29 cellular contexts compared by ENCODE assay signal in the genomic region with DNA sequence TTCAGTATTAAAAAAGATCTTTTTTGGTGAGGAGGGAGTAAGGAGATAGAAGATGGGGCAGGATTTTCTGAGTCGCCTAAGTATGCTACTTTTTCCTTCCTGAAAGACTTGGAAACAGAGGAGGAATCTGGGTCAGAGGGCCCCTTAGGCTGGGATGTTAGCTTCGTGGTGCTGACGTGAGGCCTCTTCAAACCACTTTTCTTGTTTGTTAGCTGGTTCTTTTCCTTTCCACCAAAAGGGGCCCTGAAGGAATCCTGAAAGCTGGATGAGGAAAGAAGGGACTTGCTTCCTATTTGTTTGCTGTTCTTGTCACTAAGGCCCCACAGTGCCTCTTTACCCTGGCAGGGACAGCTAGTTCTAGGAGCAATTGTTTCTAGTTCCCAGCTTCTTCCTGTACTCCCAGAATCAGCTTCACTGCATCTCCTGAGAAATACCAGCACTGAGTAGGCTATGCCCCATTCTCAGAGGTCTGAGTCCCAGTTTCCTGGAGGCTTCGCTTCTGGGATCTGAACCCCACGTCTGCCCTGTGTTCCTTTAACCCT. TPM values are rescaled to one million over a fixed set of nuclear protein-coding genes. Genes with fewer than 3 reads are reported as not detected.
"Had no signal": no experiment of that assay in that cellular context is flagged by ENCODE, and none has a peak within 500 bp of the region (broad histone marks: within the 10 kb centered on the region; RNA-seq: fewer than 3 reads in every experiment).

No MANE protein-coding gene starts in this region.

- H3K27ac ChIP-seq: ascending aorta, epithelial cell of prostate, esophagus squamous epithelium, parathyroid adenoma, right lobe of liver, transverse colon, uterus had no signal

- DNase-seq: activated CD4-positive, alpha-beta memory T cell treated with anti-CD3 and anti-CD28 coated beads, Interleukin-2, amount 10 ng/mL, durations not matched to agents 7 days and 5 days; activated CD4-positive, alpha-beta T cell treated with anti-CD3 and anti-CD28 coated beads for 1 hour; activated CD4-positive, alpha-beta T cell treated with anti-CD3 and anti-CD28 coated beads, Interleukin-2, amount 10 ng/mL, durations not matched to agents 7 days and 5 days; activated CD8-positive, alpha-beta memory T cell treated with anti-CD3 and anti-CD28 coated beads, Interleukin-2, amount 50 U/mL, for 48 hours; activated gamma-delta T cell; activated naive CD4-positive, alpha-beta T cell treated with anti-CD3 and anti-CD28 coated beads, Interleukin-2, amount 10 ng/mL, durations not matched to agents 7 days and 5 days; activated naive CD8-positive, alpha-beta T cell treated with anti-CD3 and anti-CD28 coated beads, Interleukin-2, amount 10 ng/mL, durations not matched to agents 7 days and 5 days; activated T-cell treated with anti-CD3 and anti-CD28 coated beads, Interleukin-2, amount 50 U/mL, for 24 hours; central memory CD4-positive, alpha-beta T cell; esophagus squamous epithelium; glutamatergic neuron; islet precursor cell; left ventricle myocardium superior; naive B cell; nucleus accumbens; right lobe of liver; stimulated activated CD4-positive, alpha-beta T cell treated with anti-CD3 and anti-CD28 coated beads, Interleukin-2, amount 100 ng/mL, for 48 hours; stimulated activated naive CD4-positive, alpha-beta T cell treated with Interleukin-2 at 50 U/mL for 16 hours; T-helper 17 cell; T1000; transverse colon; uterus had no signal

- ATAC-seq: left ventricle myocardium superior, right lobe of liver, T-helper 17 cell, WTC11 had no signal

- H3K36me3 Mint-ChIP-seq: activated naive CD8-positive, alpha-beta T cell treated with anti-CD3 and anti-CD28 coated beads, Interleukin-2, amount 10 ng/mL, durations not matched to agents 7 days and 5 days; brain; naive B cell; WTC11 had no signal

- H3K79me2 ChIP-seq: parathyroid adenoma had no signal

- H3K4me3 Mint-ChIP-seq: activated CD4-positive, alpha-beta memory T cell treated with anti-CD3 and anti-CD28 coated beads, Interleukin-2, amount 10 ng/mL, durations not matched to agents 7 days and 5 days; activated CD4-positive, alpha-beta T cell treated with anti-CD3 and anti-CD28 coated beads, Interleukin-2, amount 10 ng/mL, durations not matched to agents 7 days and 5 days; activated naive CD4-positive, alpha-beta T cell treated with anti-CD3 and anti-CD28 coated beads, Interleukin-2, amount 10 ng/mL, durations not matched to agents 7 days and 5 days; activated naive CD8-positive, alpha-beta T cell treated with anti-CD3 and anti-CD28 coated beads, Interleukin-2, amount 10 ng/mL, durations not matched to agents 7 days and 5 days; activated T-cell treated with anti-CD3 and anti-CD28 coated beads, Interleukin-2, amount 50 U/mL, for 24 hours; dendritic cell treated with granulocyte-macrophage colony-stimulating factor and Interleukin-4, amounts not matched to agents 40 ng/mL and 50 ng/mL, for 4 days; T-helper 17 cell; WTC11 had no signal

- H3K9me3 Mint-ChIP-seq: activated CD4-positive, alpha-beta memory T cell treated with anti-CD3 and anti-CD28 coated beads, Interleukin-2, amount 10 ng/mL, durations not matched to agents 7 days and 5 days; activated CD4-positive, alpha-beta T cell treated with anti-CD3 and anti-CD28 coated beads, Interleukin-2, amount 10 ng/mL, durations not matched to agents 7 days and 5 days; activated naive CD4-positive, alpha-beta T cell treated with anti-CD3 and anti-CD28 coated beads, Interleukin-2, amount 10 ng/mL, durations not matched to agents 7 days and 5 days; activated naive CD8-positive, alpha-beta T cell treated with anti-CD3 and anti-CD28 coated beads, Interleukin-2, amount 10 ng/mL, durations not matched to agents 7 days and 5 days; activated T-cell treated with anti-CD3 and anti-CD28 coated beads, Interleukin-2, amount 50 U/mL, for 24 hours; dendritic cell treated with granulocyte-macrophage colony-stimulating factor and Interleukin-4, amounts not matched to agents 40 ng/mL and 50 ng/mL, for 4 days; neural crest cell; WTC11 had no signal

- H3K27me3 ChIP-seq: ascending aorta, uterus had no signal

- H3K4me3 ChIP-seq: ascending aorta, esophagus squamous epithelium, right lobe of liver, transverse colon, uterus had no signal

- H3K36me3 ChIP-seq: ascending aorta, esophagus squamous epithelium, right lobe of liver, transverse colon, uterus had no signal

- H3K27ac Mint-ChIP-seq: activated CD4-positive, alpha-beta memory T cell treated with anti-CD3 and anti-CD28 coated beads, Interleukin-2, amount 10 ng/mL, durations not matched to agents 7 days and 5 days; activated CD4-positive, alpha-beta T cell treated with anti-CD3 and anti-CD28 coated beads, Interleukin-2, amount 10 ng/mL, durations not matched to agents 7 days and 5 days; activated naive CD4-positive, alpha-beta T cell treated with anti-CD3 and anti-CD28 coated beads, Interleukin-2, amount 10 ng/mL, durations not matched to agents 7 days and 5 days; activated naive CD8-positive, alpha-beta T cell treated with anti-CD3 and anti-CD28 coated beads, Interleukin-2, amount 10 ng/mL, durations not matched to agents 7 days and 5 days; activated T-cell treated with anti-CD3 and anti-CD28 coated beads, Interleukin-2, amount 50 U/mL, for 24 hours; brain; dendritic cell treated with granulocyte-macrophage colony-stimulating factor and Interleukin-4, amounts not matched to agents 40 ng/mL and 50 ng/mL, for 4 days; naive B cell; T-helper 17 cell; WTC11 had no signal

- H3K9ac ChIP-seq: parathyroid adenoma had no signal

- H3K4me1 ChIP-seq: ascending aorta, parathyroid adenoma, uterus had no signal

- H3K9me3 ChIP-seq: ascending aorta, esophagus squamous epithelium, right lobe of liver, transverse colon, uterus had no signal

RNA-seq across cellular contexts. Expression of gene IL20RA, which starts 2.2 kb away (rescaled TPM):
- total RNA-seq: activated CD4-positive, alpha-beta memory T cell treated with anti-CD3 and anti-CD28 coated beads, Interleukin-2, amount 10 ng/mL, durations not matched to agents 7 days and 5 days; activated CD4-positive, alpha-beta T cell treated with anti-CD3 and anti-CD28 coated beads, Interleukin-2, amount 10 ng/mL, durations not matched to agents 7 days and 5 days; activated naive CD8-positive, alpha-beta T cell treated with anti-CD3 and anti-CD28 coated beads, Interleukin-2, amount 10 ng/mL, durations not matched to agents 7 days and 5 days; ascending aorta; neural crest cell; T-helper 17 cell had no signal
